ENCODE assay signal across 8 cellular contexts in the genomic region with DNA sequence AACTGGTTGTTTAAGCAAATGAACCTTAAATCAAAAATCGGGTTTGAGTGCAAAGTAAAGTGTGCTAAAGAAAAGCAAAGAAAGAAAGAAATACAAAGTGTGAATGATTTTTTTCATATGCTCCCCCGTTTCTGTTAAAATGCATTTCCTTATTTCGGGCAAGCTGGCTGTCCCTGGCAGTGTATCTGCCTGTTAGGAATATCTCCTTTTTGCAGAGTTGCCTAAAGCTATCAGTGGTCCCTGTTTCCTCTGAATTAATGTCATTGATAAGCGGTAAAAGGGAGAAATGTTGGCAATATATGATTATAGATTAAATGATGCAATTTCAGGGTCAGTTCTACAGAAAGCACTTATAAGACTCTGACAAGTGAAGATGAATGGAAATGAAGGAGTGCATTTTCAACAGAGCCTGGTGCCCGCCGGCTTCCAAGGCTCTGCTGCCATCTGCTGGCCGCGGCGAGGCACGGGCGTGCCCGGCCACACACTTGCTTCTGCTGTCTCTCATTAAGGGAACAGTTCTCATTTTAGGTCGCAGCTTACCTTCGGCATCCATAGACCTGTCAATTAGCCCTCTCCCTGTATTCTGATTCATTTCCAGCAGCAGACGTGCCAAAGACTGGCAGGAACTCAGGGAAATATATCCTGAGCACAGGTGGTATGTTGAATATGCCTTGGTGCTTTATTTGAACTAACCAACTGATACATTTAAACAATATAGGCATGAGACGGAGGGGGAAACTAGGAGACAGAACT.
DNase-seq lines count a peak whose midpoint lies in the region; ATAC-seq and TF ChIP-seq lines count a peak whose summit lies in the region.

No MANE protein-coding gene starts in this region.

- H3K36me3 ChIP-seq in liver (ENCODE audit: control insufficient read depth in 4 of 4, insufficient read depth in 3 of 4, low read depth in 1 of 4, low read length in 3 of 4), result no peaks in the 10 kb centered on the region

- H3K27ac ChIP-seq in cingulate gyrus (ENCODE audit: low read depth, low read length) (peak overlapping the region; percentile 85), liver (ENCODE audit: low read depth in 1 of 2, low read length in 2 of 2) (no peak overlapping the region)

- H3K9ac ChIP-seq in liver (ENCODE audit: low read depth in 1 of 2, low read length in 2 of 2), result no peak overlapping the region

- no peak overlapping the region for H3K4me3 ChIP-seq in liver (ENCODE audit: low read depth in 1 of 3, low read length in 3 of 3)

- ATAC-seq in GM18909 (IDR thresholded peaks at IDR 0.05; ENCODE audit: poor library complexity, unreplicated experiment) (peak; percentile 90), HG03097 (IDR thresholded peaks at IDR 0.05; ENCODE audit: low FRiP score, unreplicated experiment) (peak; percentile 93)

- TF ChIP-seq RAD21 in liver (IDR thresholded peaks at IDR 0.05), result peak; percentile 89 to 96

- WGBS in liver, result 14% methylated on average over 16 of the region's 16 CpGs

- no peaks in the 10 kb centered on the region for H3K9me3 ChIP-seq in liver (ENCODE audit: control insufficient read depth in 4 of 4, low read length in 3 of 4)

- DNase-seq in AML-193 (lab: John Stamatoyannopoulos, UW) (peak; percentile 31 to 33), NCI-H345 treated with DMSO at 0.1 percent for 48 hours (lab: John Stamatoyannopoulos, UW; ENCODE audit: unreplicated experiment) (peak; percentile 54)
- peak; percentile 18 to 33 for DNase-seq in activated CD4-positive, alpha-beta T cell treated with anti-CD3 and anti-CD28 coated beads for 4 hours
- peak; percentile 20 for DNase-seq in stimulated activated CD8-positive, alpha-beta memory T cell treated with anti-CD3 and anti-CD28 coated beads, Interleukin-12 subunit alpha, Interleukin-12 subunit beta, amount 100 ng/mL, for 1 hour (ENCODE audit: low read depth)

- peak; percentile 94 for TF ChIP-seq CTCF in liver (IDR thresholded peaks at IDR 0.05; ENCODE audit: low read depth, low read length, missing input control)

- H3K4me1 ChIP-seq in liver (ENCODE audit: control insufficient read depth in 4 of 4, insufficient read depth in 4 of 4, low read length in 3 of 4), result no peaks in the 10 kb centered on the region

- H3K27me3 ChIP-seq in liver (ENCODE audit: control insufficient read depth in 4 of 4, insufficient read depth in 4 of 4, low read length in 3 of 4), result no peaks in the 10 kb centered on the region

TF ChIP-seq in liver, 16 proteins besides CTCF, POLR2A, EP300 and RAD21:
- TF ChIP-seq, protein P1, sequence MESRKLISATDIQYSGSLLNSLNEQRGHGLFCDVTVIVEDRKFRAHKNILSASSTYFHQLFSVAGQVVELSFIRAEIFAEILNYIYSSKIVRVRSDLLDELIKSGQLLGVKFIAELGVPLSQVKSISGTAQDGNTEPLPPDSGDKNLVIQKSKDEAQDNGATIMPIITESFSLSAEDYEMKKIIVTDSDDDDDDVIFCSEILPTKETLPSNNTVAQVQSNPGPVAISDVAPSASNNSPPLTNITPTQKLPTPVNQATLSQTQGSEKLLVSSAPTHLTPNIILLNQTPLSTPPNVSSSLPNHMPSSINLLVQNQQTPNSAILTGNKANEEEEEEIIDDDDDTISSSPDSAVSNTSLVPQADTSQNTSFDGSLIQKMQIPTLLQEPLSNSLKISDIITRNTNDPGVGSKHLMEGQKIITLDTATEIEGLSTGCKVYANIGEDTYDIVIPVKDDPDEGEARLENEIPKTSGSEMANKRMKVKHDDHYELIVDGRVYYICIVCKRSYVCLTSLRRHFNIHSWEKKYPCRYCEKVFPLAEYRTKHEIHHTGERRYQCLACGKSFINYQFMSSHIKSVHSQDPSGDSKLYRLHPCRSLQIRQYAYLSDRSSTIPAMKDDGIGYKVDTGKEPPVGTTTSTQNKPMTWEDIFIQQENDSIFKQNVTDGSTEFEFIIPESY (IDR thresholded peaks at IDR 0.05), result no peak
- TF ChIP-seq ATF3 (IDR thresholded peaks at IDR 0.05), result no peak
- peak; percentile 18 for TF ChIP-seq YY1 (IDR thresholded peaks at IDR 0.05)
- no peak for TF ChIP-seq FOXA1 (IDR thresholded peaks at IDR 0.05)
